In genomic region chr6:35719407-35719829, GRCh38 we compare ENCODE assay signal across 1 cellular context.
TF ChIP-seq lines count a peak whose summit lies in the region.

No MANE protein-coding gene starts in this region.

TF ChIP-seq in K562, 482 proteins besides CTCF, POLR2A, EP300 and RAD21:
- TF ChIP-seq RNF219 (CRISPR knock-in tag; IDR thresholded peaks at IDR 0.05) (no peak), MAFG (tag; conservative IDR thresholded peaks at IDR 0.05) (no peak), XRCC3 (IDR thresholded peaks at IDR 0.05) (no peak), ZNF263 (CRISPR knock-in tag; IDR thresholded peaks at IDR 0.05; ENCODE audit: borderline replicate concordance) (no peak), E2F4 (CRISPR knock-in tag; IDR thresholded peaks at IDR 0.05; ENCODE audit: low read depth) (no peak)
